In genomic region chr1:198633675-198634121, GRCh38 we compare ENCODE assay signal across 16 cellular contexts. TPM values are rescaled to one million over a fixed set of nuclear protein-coding genes. Genes with fewer than 3 reads are reported as not detected.
DNase-seq lines count a peak whose midpoint lies in the region; ATAC-seq, FAIRE-seq and TF ChIP-seq lines count a peak whose summit lies in the region.
"Had no signal": no experiment of that assay in that cellular context is flagged by ENCODE, and none has a peak within 500 bp of the region (broad histone marks: within the 10 kb centered on the region; RNA-seq: fewer than 3 reads in every experiment).

No MANE protein-coding gene starts in this region.

- H3K4me3 Mint-ChIP-seq in central memory CD8-positive, alpha-beta T cell = peak overlapping the region; percentile 30

- peaks cover 78% of the 10 kb centered on the region for H3K4me1 Mint-ChIP-seq in central memory CD8-positive, alpha-beta T cell

- peak; percentile 16 for DNase-seq in Ammon's horn (ENCODE audit: low spot score)
- DNase-seq in GM12892 (ENCODE audit: insufficient read length) = no peak
- DNase-seq in NOMO-1 treated with DMSO at 0.1 percent for 48 hours (lab: John Stamatoyannopoulos, UW; ENCODE audit: unreplicated experiment) = peak; percentile 67
- no peak for DNase-seq in central memory CD8-positive, alpha-beta T cell (ENCODE audit: low spot score in 2 of 2)
- no peak for DNase-seq in DMS 273 (lab: John Stamatoyannopoulos, UW; ENCODE audit: unreplicated experiment)
- no peak for DNase-seq in sciatic nerve (ENCODE audit: low spot score)
- DNase-seq in NCI-H1930 (lab: John Stamatoyannopoulos, UW) = no peak
- DNase-seq: amniotic stem cell; effector CD8-positive, alpha-beta T cell; left colon; NCI-H1417; stimulated activated CD4-positive, alpha-beta T cell treated with anti-CD3 and anti-CD28 coated beads, Interleukin-2, amount 100 ng/mL, for 48 hours; WERI-Rb-1 had no signal

- ATAC-seq in central memory CD8-positive, alpha-beta T cell (replicated peaks; ENCODE audit: extremely low read depth, poor library complexity, severe bottlenecking) = no peak
- no peak for ATAC-seq in GM19328 (IDR thresholded peaks at IDR 0.05; ENCODE audit: unreplicated experiment)
- ATAC-seq in sciatic nerve = no peak
- ATAC-seq: left colon, Panc1 had no signal

- H3K9me3 Mint-ChIP-seq in central memory CD8-positive, alpha-beta T cell = peaks cover 7% of the 10 kb centered on the region

- H3K27ac Mint-ChIP-seq in central memory CD8-positive, alpha-beta T cell (ENCODE audit: low read depth) = peak overlapping the region; percentile 88

- no peaks in the 10 kb centered on the region for H3K27me3 Mint-ChIP-seq in central memory CD8-positive, alpha-beta T cell

- FAIRE-seq in GM12892 (lab: Jason Lieb, UNC) = peak; percentile 9

- intact Hi-C loops in sciatic nerve (cut with DNase I) = no loop called here

- H3K36me3 Mint-ChIP-seq in central memory CD8-positive, alpha-beta T cell (ENCODE audit: insufficient read depth) = peaks cover 12% of the 10 kb centered on the region

- no peak for TF ChIP-seq POLR2A in GM12892 (IDR thresholded peaks at IDR 0.05; ENCODE audit: low read depth, low read length)

RNA-seq across cellular contexts. Expression of gene PTPRC, which starts 5.1 kb away (rescaled TPM):
- 102 TPM for polyA plus RNA-seq in GM12892 (2012; ENCODE audit: missing spikeins)
- total RNA-seq in sciatic nerve = 62.8 TPM
- total RNA-seq: osteocyte had no signal

Comparison
In these comparisons a context has a peak if more than half of its experiments do, and no peak if none do; other contexts are left out.
1. DNase-seq: peak in Ammon's horn (single experiment) and NOMO-1 treated with DMSO at 0.1 percent for 48 hours (single experiment); none in GM12892 (single experiment), central memory CD8-positive, alpha-beta T cell (0 of 2), DMS 273 (single experiment), sciatic nerve (single experiment) and NCI-H1930 (0 of 2).